Comparison of ENCODE assay signal across 8 cellular contexts in the genomic region with DNA sequence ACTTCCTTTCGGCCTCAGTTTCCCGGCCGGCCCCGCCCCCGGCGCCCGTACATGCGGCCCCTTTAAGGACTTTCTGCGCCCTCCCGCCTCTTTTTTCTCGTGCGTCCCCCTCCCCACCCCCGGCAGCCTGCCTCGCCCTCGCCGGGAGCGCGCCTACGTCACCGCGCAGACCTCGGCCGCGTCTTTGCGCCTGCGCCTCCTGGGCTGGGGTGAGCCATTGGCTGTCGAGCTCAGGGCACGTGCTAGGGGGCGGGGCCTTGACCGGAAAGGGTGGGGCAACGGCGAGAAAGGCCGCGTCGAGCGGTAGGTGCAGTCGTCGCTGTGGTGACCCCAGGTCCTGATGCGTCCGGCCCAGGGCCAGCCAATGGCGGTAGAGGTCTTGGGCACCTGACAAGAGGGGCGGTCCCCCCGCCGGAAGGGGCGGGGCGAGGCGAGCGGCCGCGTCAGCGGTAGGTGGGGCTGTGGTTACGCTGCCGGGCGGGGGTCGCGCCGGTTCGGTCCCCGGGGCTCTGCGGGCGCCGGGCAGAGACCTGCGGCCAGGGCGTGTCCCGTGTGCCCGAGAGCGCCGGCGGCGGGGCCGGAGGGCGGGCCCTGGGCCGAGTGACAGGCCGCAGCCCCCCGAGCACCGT. TPM values are rescaled to one million over a fixed set of nuclear protein-coding genes. Genes with fewer than 3 reads are reported as not detected.
DNase-seq lines count a peak whose midpoint lies in the region; ATAC-seq and TF ChIP-seq lines count a peak whose summit lies in the region.

A gene with protein sequence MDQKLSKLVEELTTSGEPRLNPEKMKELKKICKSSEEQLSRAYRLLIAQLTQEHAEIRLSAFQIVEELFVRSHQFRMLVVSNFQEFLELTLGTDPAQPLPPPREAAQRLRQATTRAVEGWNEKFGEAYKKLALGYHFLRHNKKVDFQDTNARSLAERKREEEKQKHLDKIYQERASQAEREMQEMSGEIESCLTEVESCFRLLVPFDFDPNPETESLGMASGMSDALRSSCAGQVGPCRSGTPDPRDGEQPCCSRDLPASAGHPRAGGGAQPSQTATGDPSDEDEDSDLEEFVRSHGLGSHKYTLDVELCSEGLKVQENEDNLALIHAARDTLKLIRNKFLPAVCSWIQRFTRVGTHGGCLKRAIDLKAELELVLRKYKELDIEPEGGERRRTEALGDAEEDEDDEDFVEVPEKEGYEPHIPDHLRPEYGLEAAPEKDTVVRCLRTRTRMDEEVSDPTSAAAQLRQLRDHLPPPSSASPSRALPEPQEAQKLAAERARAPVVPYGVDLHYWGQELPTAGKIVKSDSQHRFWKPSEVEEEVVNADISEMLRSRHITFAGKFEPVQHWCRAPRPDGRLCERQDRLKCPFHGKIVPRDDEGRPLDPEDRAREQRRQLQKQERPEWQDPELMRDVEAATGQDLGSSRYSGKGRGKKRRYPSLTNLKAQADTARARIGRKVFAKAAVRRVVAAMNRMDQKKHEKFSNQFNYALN (plus strand): TSS at position 428 of the 629 bp plus-strand sequence. CDS start 884 bp downstream, outside the sequence.

- H3K79me2 ChIP-seq in KMS-11 (ENCODE audit: insufficient read depth, low read depth): no peaks in the 10 kb centered on the region

- no peaks in the 10 kb centered on the region for H3K36me3 ChIP-seq in KMS-11 (ENCODE audit: insufficient read depth)
- H3K36me3 ChIP-seq in Peyer's patch: peaks cover 0 to 8% (median 0%) of the 10 kb centered on the region in 3 donors
- peaks cover 12 to 17% (median 14%) of the 10 kb centered on the region in 4 donors for H3K36me3 ChIP-seq in esophagus muscularis mucosa
- peaks cover 0 to 9% of the 10 kb centered on the region in 2 donors for H3K36me3 ChIP-seq in muscle layer of duodenum (ENCODE audit: control insufficient read depth in 1 of 2, insufficient read depth in 2 of 2, low read length in 2 of 2)

- DNase-seq in DMS53 treated with DMSO at 0.1 percent for 48 hours (lab: John Stamatoyannopoulos, UW; ENCODE audit: unreplicated experiment) (peak; percentile 99), Peyer's patch (peak; percentile 100), esophagus muscularis mucosa (ENCODE audit: extremely low spot score) (peak; percentile 100)
- peak; percentile 100 for DNase-seq in activated T-cell treated with anti-CD3 and anti-CD28 coated beads, Interleukin-2, amount 50 U/mL, for 48 hours
- peak; percentile 100 for DNase-seq in stimulated activated CD8-positive, alpha-beta memory T cell treated with anti-CD3 and anti-CD28 coated beads, Interleukin-7, amount 100 ng/mL, for 4 hours (ENCODE audit: low read depth in 2 of 2)

- peak within 1 kb of the TSS; percentile 73 for H2AFZ ChIP-seq in KMS-11 (ENCODE audit: low read depth)

- H3K27me3 ChIP-seq in KMS-11 (ENCODE audit: insufficient read depth, low read depth): no peaks in the 10 kb centered on the region
- H3K27me3 ChIP-seq in Peyer's patch: no peaks in the 10 kb centered on the region
- no peaks in the 10 kb centered on the region for H3K27me3 ChIP-seq in esophagus muscularis mucosa
- no peaks in the 10 kb centered on the region for H3K27me3 ChIP-seq in muscle layer of duodenum (ENCODE audit: low read depth, low read length)

- H3K27ac ChIP-seq in KMS-11 (peak within 1 kb of the TSS; percentile 56), Peyer's patch (peak within 1 kb of the TSS; percentile 100), esophagus muscularis mucosa (replicated peaks in 1 of 4) (peak within 1 kb of the TSS; percentile 96 to 100 (median 98)), muscle layer of duodenum (ENCODE audit: low read length) (peak within 1 kb of the TSS; percentile 97)

- 2% methylated on average over 33 of the region's 76 CpGs for WGBS in esophagus muscularis mucosa

- TF ChIP-seq EP300 in esophagus muscularis mucosa (IDR thresholded peaks at IDR 0.05): no peak

- intact Hi-C loops in esophagus muscularis mucosa (cut with DNase I): loop anchor here (2.0 to 10.0 kb wide), 3 partner anchors 40 to 182 kb away; a partner anchor contains a TSS

- H3K9me3 ChIP-seq in Peyer's patch (no peaks in the 10 kb centered on the region), esophagus muscularis mucosa (no peaks in the 10 kb centered on the region), muscle layer of duodenum (ENCODE audit: control insufficient read depth in 1 of 2, low read length in 2 of 2) (no peaks in the 10 kb centered on the region)

- H3K4me3 ChIP-seq in KMS-11 (IDR thresholded peaks at IDR 0.05; ENCODE audit: insufficient read depth, low read depth, low read length): no peak within 1 kb of the TSS
- peak within 1 kb of the TSS; percentile 94 to 100 (median 95) for H3K4me3 ChIP-seq in Peyer's patch
- peak within 1 kb of the TSS; percentile 96 to 99 (median 98) for H3K4me3 ChIP-seq in esophagus muscularis mucosa
- H3K4me3 ChIP-seq in muscle layer of duodenum (ENCODE audit: low read depth in 1 of 2, low read length in 2 of 2): peak within 1 kb of the TSS; percentile 79 to 95

- peak within 1 kb of the TSS; percentile 70 for H3K9ac ChIP-seq in KMS-11

- TF ChIP-seq POLR2A in Peyer's patch (IDR thresholded peaks at IDR 0.05) (peak; percentile 62 to 90), esophagus muscularis mucosa (IDR thresholded peaks at IDR 0.05; ENCODE audit: low read depth) (peak; percentile 82)

- no peaks in the 10 kb centered on the region for H3K4me1 ChIP-seq in KMS-11 (ENCODE audit: low read depth, poor library complexity, severe bottlenecking)
- H3K4me1 ChIP-seq in Peyer's patch: peaks cover 0 to 31% (median 5%) of the 10 kb centered on the region in 4 donors
- peaks cover 21 to 50% (median 46%) of the 10 kb centered on the region in 4 donors for H3K4me1 ChIP-seq in esophagus muscularis mucosa
- H3K4me1 ChIP-seq in muscle layer of duodenum (ENCODE audit: control insufficient read depth in 1 of 2, insufficient read depth in 2 of 2, low read length in 2 of 2): peaks cover 12 to 27% of the 10 kb centered on the region in 2 donors

- H3K4me2 ChIP-seq in KMS-11: peak within 1 kb of the TSS; percentile 91

- no peaks in the 10 kb centered on the region for H4K20me1 ChIP-seq in KMS-11 (ENCODE audit: insufficient read depth)

- TF ChIP-seq CTCF in KMS-11 (conservative IDR thresholded peaks at IDR 0.05; ENCODE audit: low read depth, low read length) (no peak), Peyer's patch (IDR thresholded peaks at IDR 0.05) (peak in 2 of 6 experiments; percentile 3 to 6), esophagus muscularis mucosa (IDR thresholded peaks at IDR 0.05) (no peak)

- peak; percentile 92 for ATAC-seq in GM21737 (IDR thresholded peaks at IDR 0.05; ENCODE audit: unreplicated experiment)

RNA-seq across cellular contexts. Expression of the gene that starts here (rescaled TPM):
- total RNA-seq in Peyer's patch: 100 to 1,000 TPM in 1 of 4 donors, 10 to 100 TPM in 3; 42.2 to 118 (median 77.7) TPM
- 10 to 100 TPM in 3 of 4 donors, 1 to 10 TPM in 1; 8.9 to 16.5 (median 13.1) TPM for total RNA-seq in esophagus muscularis mucosa
